27 cellular contexts compared by ENCODE assay signal in genomic region chr17:15210247-15210646, GRCh38. TPM values are rescaled to one million over a fixed set of nuclear protein-coding genes. Genes with fewer than 3 reads are reported as not detected.
"Had no signal": no experiment of that assay in that cellular context is flagged by ENCODE, and none has a peak within 500 bp of the region (broad histone marks: within the 10 kb centered on the region; RNA-seq: fewer than 3 reads in every experiment).

No MANE protein-coding gene starts in this region.

- DNase-seq: naive thymus-derived CD8-positive, alpha-beta T cell; nephron progenitor cell; nucleus accumbens; pancreas; right cardiac atrium; right lobe of liver; sigmoid colon; small intestine; stimulated activated CD4-positive, alpha-beta T cell treated with anti-CD3 and anti-CD28 coated beads, Interleukin-15, amount 100 ng/mL, for 24 hours; stimulated activated CD4-positive, alpha-beta T cell treated with anti-CD3 and anti-CD28 coated beads, Interleukin-2, amount 100 ng/mL, for 24 hours; stimulated activated CD4-positive, alpha-beta T cell treated with anti-CD3 and anti-CD28 coated beads, Interleukin-2, amount 100 ng/mL, for 48 hours; stimulated activated CD4-positive, alpha-beta T cell treated with anti-CD3 and anti-CD28 coated beads, Interleukin-4, amount 100 ng/mL, for 24 hours; stimulated activated naive B cell treated with anti-CD40 and anti-IgM and Interleukin-4, amounts not matched to agents 10 μg/mL and 1 μg/mL and 100 μg/mL, for 72 hours; stimulated activated naive CD4-positive, alpha-beta T cell treated with Interleukin-2 at 50 U/mL for 16 hours; stomach; thyroid gland; upper lobe of right lung; uterus had no signal

- ATAC-seq: naive thymus-derived CD8-positive, alpha-beta T cell; natural killer cell treated with Interleukin-12 subunit alpha and Interleukin-12 subunit beta and Interleukin-15 and Interleukin-18, amount 100 ng/mL, for 72 hours; pancreas; right cardiac atrium; right lobe of liver; stimulated activated effector memory CD8-positive, alpha-beta T cell treated with anti-CD3 and anti-CD28 coated beads, Interleukin-12 subunit alpha, Interleukin-12 subunit beta, amount 100 ng/mL, for 72 hours; stimulated activated naive B cell treated with anti-CD40 and anti-IgM and Interleukin-4, amounts not matched to agents 10 μg/mL and 1 μg/mL and 100 μg/mL, for 72 hours; upper lobe of right lung had no signal

- H3K4me3 ChIP-seq: pancreas, prostate gland, right lobe of liver, sigmoid colon, stomach, thoracic aorta, thyroid gland, tibial nerve, upper lobe of right lung, uterus had no signal

- H3K4me1 Mint-ChIP-seq: naive thymus-derived CD8-positive, alpha-beta T cell; nephron progenitor cell; stimulated activated effector memory CD8-positive, alpha-beta T cell treated with anti-CD3 and anti-CD28 coated beads, Interleukin-12 subunit alpha, Interleukin-12 subunit beta, amount 100 ng/mL, for 72 hours; stimulated activated naive B cell treated with anti-CD40 and anti-IgM and Interleukin-4, amounts not matched to agents 10 μg/mL and 1 μg/mL and 100 μg/mL, for 72 hours had no signal

- H3K9me3 ChIP-seq: neutrophil, pancreas, prostate gland, right lobe of liver, sigmoid colon, stomach, thoracic aorta, thyroid gland, upper lobe of right lung, uterus had no signal

- H3K27ac Mint-ChIP-seq: naive thymus-derived CD8-positive, alpha-beta T cell; natural killer cell treated with Interleukin-12 subunit alpha and Interleukin-12 subunit beta and Interleukin-15 and Interleukin-18, amount 100 ng/mL, for 72 hours; nephron progenitor cell; stimulated activated effector memory CD8-positive, alpha-beta T cell treated with anti-CD3 and anti-CD28 coated beads, Interleukin-12 subunit alpha, Interleukin-12 subunit beta, amount 100 ng/mL, for 72 hours; stimulated activated naive B cell treated with anti-CD40 and anti-IgM and Interleukin-4, amounts not matched to agents 10 μg/mL and 1 μg/mL and 100 μg/mL, for 72 hours; stimulated activated naive CD8-positive, alpha-beta T cell treated with anti-CD3 and anti-CD28 coated beads, Interleukin-15, Interleukin-2, amounts not matched to agents 100 ng/mL and 50 ng/mL, for 24 hours; type B pancreatic cell had no signal

- H3K4me3 Mint-ChIP-seq: naive thymus-derived CD8-positive, alpha-beta T cell; natural killer cell treated with Interleukin-12 subunit alpha and Interleukin-12 subunit beta and Interleukin-15 and Interleukin-18, amount 100 ng/mL, for 72 hours; nephron progenitor cell; neural crest cell; stimulated activated effector memory CD8-positive, alpha-beta T cell treated with anti-CD3 and anti-CD28 coated beads, Interleukin-12 subunit alpha, Interleukin-12 subunit beta, amount 100 ng/mL, for 72 hours; stimulated activated naive B cell treated with anti-CD40 and anti-IgM and Interleukin-4, amounts not matched to agents 10 μg/mL and 1 μg/mL and 100 μg/mL, for 72 hours; stimulated activated naive CD8-positive, alpha-beta T cell treated with anti-CD3 and anti-CD28 coated beads, Interleukin-15, Interleukin-2, amounts not matched to agents 100 ng/mL and 50 ng/mL, for 24 hours; type B pancreatic cell had no signal

- H3K36me3 Mint-ChIP-seq: naive thymus-derived CD8-positive, alpha-beta T cell; natural killer cell treated with Interleukin-12 subunit alpha and Interleukin-12 subunit beta and Interleukin-15 and Interleukin-18, amount 100 ng/mL, for 72 hours; stimulated activated effector memory CD8-positive, alpha-beta T cell treated with anti-CD3 and anti-CD28 coated beads, Interleukin-12 subunit alpha, Interleukin-12 subunit beta, amount 100 ng/mL, for 72 hours; stimulated activated naive B cell treated with anti-CD40 and anti-IgM and Interleukin-4, amounts not matched to agents 10 μg/mL and 1 μg/mL and 100 μg/mL, for 72 hours; type B pancreatic cell had no signal

- H3K27ac ChIP-seq: neutrophil, pancreas, prostate gland, right lobe of liver, sigmoid colon, stomach, thoracic aorta, thyroid gland, tibial nerve, upper lobe of right lung, uterus had no signal

- H3K4me1 ChIP-seq: pancreas, prostate gland, right lobe of liver, sigmoid colon, stomach, thyroid gland, tibial nerve, upper lobe of right lung, uterus had no signal

- H3K9me3 Mint-ChIP-seq: naive thymus-derived CD8-positive, alpha-beta T cell; natural killer cell treated with Interleukin-12 subunit alpha and Interleukin-12 subunit beta and Interleukin-15 and Interleukin-18, amount 100 ng/mL, for 72 hours; stimulated activated effector memory CD8-positive, alpha-beta T cell treated with anti-CD3 and anti-CD28 coated beads, Interleukin-12 subunit alpha, Interleukin-12 subunit beta, amount 100 ng/mL, for 72 hours; stimulated activated naive CD8-positive, alpha-beta T cell treated with anti-CD3 and anti-CD28 coated beads, Interleukin-15, Interleukin-2, amounts not matched to agents 100 ng/mL and 50 ng/mL, for 24 hours had no signal

- H3K36me3 ChIP-seq: neutrophil, pancreas, prostate gland, right lobe of liver, sigmoid colon, stomach, thoracic aorta, thyroid gland, tibial nerve, upper lobe of right lung, uterus had no signal

- H3K27me3 ChIP-seq: pancreas, right lobe of liver, sigmoid colon, stomach, thyroid gland, tibial nerve, upper lobe of right lung, uterus had no signal

RNA-seq across cellular contexts. Expression of gene PMP22, which starts 54.9 kb away (rescaled TPM):
- polyA plus RNA-seq: naive thymus-derived CD8-positive, alpha-beta T cell had no signal
